1 cellular context compared by ENCODE assay signal in the genomic region with DNA sequence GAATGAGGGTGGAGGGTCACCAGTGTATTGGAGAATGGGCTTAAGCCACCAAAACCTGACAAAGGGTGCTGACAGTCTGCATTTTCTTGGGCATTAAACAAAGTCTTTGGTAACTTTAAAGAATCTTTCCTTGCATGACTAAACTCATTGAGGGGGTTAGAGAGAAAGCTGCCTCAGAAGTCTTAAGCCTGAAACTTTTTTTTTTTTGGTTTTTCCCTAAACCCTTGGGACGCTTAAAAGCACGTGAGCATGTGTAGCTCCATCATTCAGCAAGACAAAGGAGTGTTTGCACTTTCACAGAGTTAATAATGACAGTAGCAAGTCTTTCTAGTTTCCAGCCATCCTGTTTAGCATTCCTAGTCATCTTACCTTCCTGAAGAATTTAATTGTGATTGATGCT.
A peak's percentile ranks its signal among the peaks of the same experiment; 100 is the strongest.
TF ChIP-seq lines count a peak whose summit lies in the region.

No MANE protein-coding gene starts in this region.

TF ChIP-seq in GM12878, 131 proteins besides CTCF, POLR2A, EP300 and RAD21:
- TF ChIP-seq PAX5 (IDR thresholded peaks at IDR 0.05; ENCODE audit: borderline replicate concordance, low read depth, low read length) (no peak), RUNX3 (IDR thresholded peaks at IDR 0.05; ENCODE audit: low read length) (no peak), IKZF2 (IDR thresholded peaks at IDR 0.05) (peak; percentile 48 to 51; a peak in 1 of 4 replicates), BMI1 (IDR thresholded peaks at IDR 0.05; ENCODE audit: borderline replicate concordance) (no peak), RELB (IDR thresholded peaks at IDR 0.05; ENCODE audit: low read depth) (peak; percentile 41; the same call in 1 of the 2 replicates), BHLHE40 (IDR thresholded peaks at IDR 0.05; ENCODE audit: borderline replicate concordance in 1 of 2, low read depth in 2 of 2, low read length in 1 of 2) (peak; percentile 82), E4F1 (IDR thresholded peaks at IDR 0.05; ENCODE audit: borderline replicate concordance, partially characterized antibody) (no peak), IKZF1 (conservative IDR thresholded peaks at IDR 0.05) (peak; percentile 39), ZNF592 (IDR thresholded peaks at IDR 0.05) (no peak), ATF7 (IDR thresholded peaks at IDR 0.05; ENCODE audit: low read depth) (no peak), SMAD5 (IDR thresholded peaks at IDR 0.05; ENCODE audit: low read depth) (no peak), MEF2A (IDR thresholded peaks at IDR 0.05; ENCODE audit: insufficient read depth, low read depth, low read length) (no peak), MEF2B (IDR thresholded peaks at IDR 0.05; ENCODE audit: partially characterized antibody, poor library complexity, severe bottlenecking) (peak; percentile 67), FOXK2 (IDR thresholded peaks at IDR 0.05) (no peak), SRF (IDR thresholded peaks at IDR 0.05; ENCODE audit: low read depth in 2 of 2, low read length in 2 of 2) (no peak), MLLT1 (IDR thresholded peaks at IDR 0.05) (no peak)
- TF ChIP-seq, protein P1, sequence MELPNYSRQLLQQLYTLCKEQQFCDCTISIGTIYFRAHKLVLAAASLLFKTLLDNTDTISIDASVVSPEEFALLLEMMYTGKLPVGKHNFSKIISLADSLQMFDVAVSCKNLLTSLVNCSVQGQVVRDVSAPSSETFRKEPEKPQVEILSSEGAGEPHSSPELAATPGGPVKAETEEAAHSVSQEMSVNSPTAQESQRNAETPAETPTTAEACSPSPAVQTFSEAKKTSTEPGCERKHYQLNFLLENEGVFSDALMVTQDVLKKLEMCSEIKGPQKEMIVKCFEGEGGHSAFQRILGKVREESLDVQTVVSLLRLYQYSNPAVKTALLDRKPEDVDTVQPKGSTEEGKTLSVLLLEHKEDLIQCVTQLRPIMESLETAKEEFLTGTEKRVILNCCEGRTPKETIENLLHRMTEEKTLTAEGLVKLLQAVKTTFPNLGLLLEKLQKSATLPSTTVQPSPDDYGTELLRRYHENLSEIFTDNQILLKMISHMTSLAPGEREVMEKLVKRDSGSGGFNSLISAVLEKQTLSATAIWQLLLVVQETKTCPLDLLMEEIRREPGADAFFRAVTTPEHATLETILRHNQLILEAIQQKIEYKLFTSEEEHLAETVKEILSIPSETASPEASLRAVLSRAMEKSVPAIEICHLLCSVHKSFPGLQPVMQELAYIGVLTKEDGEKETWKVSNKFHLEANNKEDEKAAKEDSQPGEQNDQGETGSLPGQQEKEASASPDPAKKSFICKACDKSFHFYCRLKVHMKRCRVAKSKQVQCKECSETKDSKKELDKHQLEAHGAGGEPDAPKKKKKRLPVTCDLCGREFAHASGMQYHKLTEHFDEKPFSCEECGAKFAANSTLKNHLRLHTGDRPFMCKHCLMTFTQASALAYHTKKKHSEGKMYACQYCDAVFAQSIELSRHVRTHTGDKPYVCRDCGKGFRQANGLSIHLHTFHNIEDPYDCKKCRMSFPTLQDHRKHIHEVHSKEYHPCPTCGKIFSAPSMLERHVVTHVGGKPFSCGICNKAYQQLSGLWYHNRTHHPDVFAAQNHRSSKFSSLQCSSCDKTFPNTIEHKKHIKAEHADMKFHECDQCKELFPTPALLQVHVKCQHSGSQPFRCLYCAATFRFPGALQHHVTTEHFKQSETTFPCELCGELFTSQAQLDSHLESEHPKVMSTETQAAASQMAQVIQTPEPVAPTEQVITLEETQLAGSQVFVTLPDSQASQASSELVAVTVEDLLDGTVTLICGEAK (IDR thresholded peaks at IDR 0.05; ENCODE audit: borderline replicate concordance), result no peak
